ENCODE assay signal across 28 cellular contexts in genomic region chr9:130285271-130285670, GRCh38. TPM values are rescaled to one million over a fixed set of nuclear protein-coding genes. Genes with fewer than 3 reads are reported as not detected.
"Had no signal": no experiment of that assay in that cellular context is flagged by ENCODE, and none has a peak within 500 bp of the region (broad histone marks: within the 10 kb centered on the region; RNA-seq: fewer than 3 reads in every experiment).

No MANE protein-coding gene starts in this region.

- H3K27me3 ChIP-seq: ascending aorta, cardiac muscle cell, esophagus muscularis mucosa had no signal

- H3K4me3 ChIP-seq: ascending aorta, breast epithelium, cardiac muscle cell, coronary artery, dorsolateral prefrontal cortex, esophagus muscularis mucosa, gastrocnemius medialis had no signal

- ATAC-seq: activated naive CD4-positive, alpha-beta T cell treated with anti-CD3 and anti-CD28 coated beads, Interleukin-2, amount 50 U/mL, for 72 hours; activated T-cell treated with anti-CD3 and anti-CD28 coated beads, Interleukin-2, amount 50 U/mL, for 72 hours; effector memory CD8-positive, alpha-beta T cell; foreskin keratinocyte; gastrocnemius medialis had no signal

- DNase-seq: activated CD4-positive, alpha-beta memory T cell treated with anti-CD3 and anti-CD28 coated beads, Interleukin-2, amount 10 ng/mL, durations not matched to agents 7 days and 5 days; activated CD4-positive, alpha-beta T cell treated with anti-CD3 and anti-CD28 coated beads for 1 hour; activated CD4-positive, alpha-beta T cell treated with anti-CD3 and anti-CD28 coated beads for 4 hours; activated CD4-positive, alpha-beta T cell treated with anti-CD3 and anti-CD28 coated beads, Interleukin-2, amount 10 ng/mL, durations not matched to agents 7 days and 5 days; activated CD4-positive, alpha-beta T cell treated with anti-CD3 and anti-CD28 coated beads, Interleukin-2, amount 50 U/mL, for 4 hours; activated CD8-positive, alpha-beta memory T cell treated with anti-CD3 and anti-CD28 coated beads, Interleukin-2, amount 50 U/mL, for 48 hours; activated gamma-delta T cell; activated naive CD4-positive, alpha-beta T cell; activated naive CD4-positive, alpha-beta T cell treated with anti-CD3 and anti-CD28 coated beads, Interleukin-2, amount 10 ng/mL, durations not matched to agents 7 days and 5 days; activated naive CD8-positive, alpha-beta T cell treated with anti-CD3 and anti-CD28 coated beads, Interleukin-2, amount 10 ng/mL, durations not matched to agents 7 days and 5 days; activated T-cell treated with anti-CD3 and anti-CD28 coated beads for 4 hours; activated T-cell treated with anti-CD3 and anti-CD28 coated beads, Interleukin-2, amount 50 U/mL, for 24 hours; activated T-cell treated with anti-CD3 and anti-CD28 coated beads, Interleukin-2, amount 50 U/mL, for 72 hours; central memory CD4-positive, alpha-beta T cell; cerebellar nuclear complex; dorsolateral prefrontal cortex; effector memory CD8-positive, alpha-beta T cell; erythroblast; foreskin keratinocyte; gastrocnemius medialis; T-helper 2 cell had no signal

- H3K4me1 ChIP-seq: ascending aorta, breast epithelium, foreskin keratinocyte had no signal

- H3K9me3 ChIP-seq: ascending aorta, breast epithelium, esophagus muscularis mucosa, gastrocnemius medialis had no signal

- H3K27ac ChIP-seq: ascending aorta, breast epithelium, cardiac muscle cell, coronary artery, dorsolateral prefrontal cortex, foreskin keratinocyte had no signal

- H3K36me3 ChIP-seq: ascending aorta, breast epithelium, cardiac muscle cell, gastrocnemius medialis had no signal

RNA-seq across cellular contexts. Expression of gene HMCN2, which starts 19.7 kb away (rescaled TPM):
- total RNA-seq: activated CD4-positive, alpha-beta memory T cell treated with anti-CD3 and anti-CD28 coated beads, Interleukin-2, amount 10 ng/mL, durations not matched to agents 7 days and 5 days; activated CD4-positive, alpha-beta T cell treated with anti-CD3 and anti-CD28 coated beads, Interleukin-2, amount 10 ng/mL, durations not matched to agents 7 days and 5 days; activated naive CD4-positive, alpha-beta T cell treated with anti-CD3 and anti-CD28 coated beads, Interleukin-2, amount 50 U/mL, for 72 hours; activated naive CD8-positive, alpha-beta T cell treated with anti-CD3 and anti-CD28 coated beads, Interleukin-2, amount 10 ng/mL, durations not matched to agents 7 days and 5 days; foreskin keratinocyte; T-helper 1 cell treated with Interleukin-12 subunit alpha and Interleukin-12 subunit beta and Interleukin-4 antibody, amounts not matched to agents 30 ng/mL and 1 ng/mL, for 36 hours had no signal
